ENCODE assay signal across 28 cellular contexts in the genomic region with DNA sequence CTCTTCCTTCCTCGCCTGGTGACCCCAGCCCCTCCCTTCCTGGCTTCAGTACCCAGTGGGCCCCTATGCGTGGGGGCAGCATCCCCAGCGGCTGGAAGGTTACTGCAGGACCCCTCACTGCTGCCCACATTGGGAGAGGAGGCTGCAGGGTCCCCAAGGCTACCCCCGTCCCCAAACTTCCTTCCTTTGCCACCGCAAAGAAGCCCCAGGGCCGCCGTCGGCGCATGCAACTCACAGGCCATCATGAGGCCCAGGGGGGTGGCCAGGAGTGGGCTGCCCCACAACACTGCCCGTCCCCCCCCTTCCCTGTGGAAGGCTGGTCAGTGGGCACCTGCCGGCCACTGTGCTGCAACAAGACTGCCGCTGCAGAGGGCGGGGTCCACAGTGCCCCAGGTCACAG. TPM values are rescaled to one million over a fixed set of nuclear protein-coding genes. Genes with fewer than 3 reads are reported as not detected.
"Had no signal": no experiment of that assay in that cellular context is flagged by ENCODE, and none has a peak within 500 bp of the region (broad histone marks: within the 10 kb centered on the region; RNA-seq: fewer than 3 reads in every experiment).

No MANE protein-coding gene starts in this region.

- FAIRE-seq: colon, frontal cortex had no signal

- H3K9me3 ChIP-seq: breast epithelium, esophagus muscularis mucosa, mucosa of descending colon, right lobe of liver, tibial artery had no signal

- DNase-seq: activated CD4-positive, alpha-beta memory T cell treated with anti-CD3 and anti-CD28 coated beads, Interleukin-2, amount 10 ng/mL, durations not matched to agents 7 days and 5 days; activated CD4-positive, alpha-beta T cell treated with anti-CD3 and anti-CD28 coated beads, Interleukin-2, amount 10 ng/mL, durations not matched to agents 24 days and 14 days; activated effector memory CD4-positive, alpha-beta T cell treated with Interleukin-2 at 50 U/mL for 16 hours; activated naive CD4-positive, alpha-beta T cell treated with anti-CD3 and anti-CD28 coated beads for 36 hours; activated naive CD8-positive, alpha-beta T cell treated with anti-CD3 and anti-CD28 coated beads, Interleukin-2, amount 10 ng/mL, durations not matched to agents 7 days and 5 days; activated T-cell treated with anti-CD3 and anti-CD28 coated beads, Interleukin-2, amount 50 U/mL, for 72 hours; amniotic stem cell; dorsolateral prefrontal cortex; effector memory CD8-positive, alpha-beta T cell; hippocampal formation; mesendoderm; nephron progenitor cell; occipital lobe; right lobe of liver; stimulated activated CD4-positive, alpha-beta T cell treated with anti-CD3 and anti-CD28 coated beads, Interleukin-1b, Interleukin-23, amount 100 ng/mL, for 48 hours; stimulated activated naive CD8-positive, alpha-beta T cell treated with anti-CD3 and anti-CD28 coated beads, Interleukin-15, amount 100 ng/mL, for 72 hours; T1000; tibial artery had no signal

- H3K36me3 ChIP-seq: breast epithelium, esophagus muscularis mucosa, right lobe of liver, tibial artery had no signal

- H3K4me3 ChIP-seq: breast epithelium, dorsolateral prefrontal cortex, esophagus muscularis mucosa, mucosa of descending colon, right lobe of liver, skin epidermis, tibial artery had no signal

- H3K27ac ChIP-seq: dorsolateral prefrontal cortex, tibial artery had no signal

- ATAC-seq: activated CD4-positive, CD25-positive, alpha-beta regulatory T cell treated with anti-CD3 and anti-CD28 coated beads, Interleukin-2, amount 50 U/mL, for 24 hours; activated T-cell treated with anti-CD3 and anti-CD28 coated beads, Interleukin-2, amount 50 U/mL, for 72 hours; effector memory CD8-positive, alpha-beta T cell; mucosa of descending colon; stimulated activated effector memory CD8-positive, alpha-beta T cell treated with anti-CD3 and anti-CD28 coated beads, Interleukin-12 subunit alpha, Interleukin-12 subunit beta, amount 100 ng/mL, for 72 hours; stimulated activated naive CD8-positive, alpha-beta T cell treated with anti-CD3 and anti-CD28 coated beads, Interleukin-15, amount 100 ng/mL, for 72 hours had no signal

- H3K27me3 ChIP-seq: breast epithelium, dorsolateral prefrontal cortex, right lobe of liver had no signal

RNA-seq across cellular contexts. Expression of gene EXOC3L4, which starts 19.2 kb away (rescaled TPM):
- total RNA-seq: activated CD4-positive, alpha-beta memory T cell treated with anti-CD3 and anti-CD28 coated beads, Interleukin-2, amount 10 ng/mL, durations not matched to agents 7 days and 5 days; activated CD4-positive, alpha-beta T cell treated with anti-CD3 and anti-CD28 coated beads, Interleukin-2, amount 10 ng/mL, durations not matched to agents 24 days and 14 days; activated naive CD4-positive, alpha-beta T cell treated with anti-CD3 and anti-CD28 coated beads for 36 hours; activated naive CD8-positive, alpha-beta T cell treated with anti-CD3 and anti-CD28 coated beads, Interleukin-2, amount 10 ng/mL, durations not matched to agents 7 days and 5 days; activated T-cell treated with anti-CD3 and anti-CD28 coated beads, Interleukin-2, amount 50 U/mL, for 72 hours had no signal

RNA-seq across cellular contexts. Expression of gene LBHD2, which starts 29.8 kb away (rescaled TPM):
- total RNA-seq: activated CD4-positive, alpha-beta memory T cell treated with anti-CD3 and anti-CD28 coated beads, Interleukin-2, amount 10 ng/mL, durations not matched to agents 7 days and 5 days; activated CD4-positive, alpha-beta T cell treated with anti-CD3 and anti-CD28 coated beads, Interleukin-2, amount 10 ng/mL, durations not matched to agents 24 days and 14 days; activated naive CD4-positive, alpha-beta T cell treated with anti-CD3 and anti-CD28 coated beads for 36 hours; activated naive CD8-positive, alpha-beta T cell treated with anti-CD3 and anti-CD28 coated beads, Interleukin-2, amount 10 ng/mL, durations not matched to agents 7 days and 5 days; activated T-cell treated with anti-CD3 and anti-CD28 coated beads, Interleukin-2, amount 50 U/mL, for 72 hours; breast epithelium; esophagus muscularis mucosa; frontal cortex; lower leg skin; mucosa of descending colon; occipital lobe; right lobe of liver; urinary bladder had no signal
- polyA plus RNA-seq: urinary bladder had no signal
